In the genomic region with DNA sequence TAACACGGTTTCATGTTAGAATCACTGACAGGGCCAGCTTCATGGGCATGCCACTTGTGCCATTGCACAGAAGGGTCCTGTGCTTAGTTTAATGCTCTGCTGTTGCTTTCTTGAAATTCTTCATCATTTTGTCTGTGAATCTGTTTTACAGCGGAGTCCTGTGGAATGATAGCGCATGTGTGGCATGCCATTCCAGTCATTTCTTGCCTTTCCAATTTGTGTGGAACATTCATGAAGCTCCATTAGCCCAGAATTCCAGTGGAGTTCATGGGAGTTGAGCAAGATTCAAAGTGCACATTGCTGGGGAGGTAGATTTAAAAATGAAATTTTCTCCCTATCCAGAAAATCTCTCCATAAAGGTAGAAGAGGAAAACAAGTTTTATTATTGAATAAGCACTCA, we compare ENCODE assay signal across 31 cellular contexts.
"Had no signal": no experiment of that assay in that cellular context is flagged by ENCODE, and none has a peak within 500 bp of the region (broad histone marks: within the 10 kb centered on the region; RNA-seq: fewer than 3 reads in every experiment).

No MANE protein-coding gene starts in this region.

- H3K4me3 Mint-ChIP-seq: naive thymus-derived CD4-positive, alpha-beta T cell; natural killer cell; nephron; neural progenitor cell; stimulated activated memory B cell treated with anti-CD40 and anti-IgM and Interleukin-4, amounts not matched to agents 10 μg/mL and 1 μg/mL and 100 μg/mL, for 72 hours; stimulated activated naive CD8-positive, alpha-beta T cell treated with anti-CD3 and anti-CD28 coated beads, Interleukin-15, amount 100 ng/mL, for 72 hours; type B pancreatic cell had no signal

- ATAC-seq: naive thymus-derived CD4-positive, alpha-beta T cell; natural killer cell; psoas muscle; right cardiac atrium; right lobe of liver; stimulated activated memory B cell treated with anti-CD40 and anti-IgM and Interleukin-4, amounts not matched to agents 10 μg/mL and 1 μg/mL and 100 μg/mL, for 72 hours; stimulated activated naive CD8-positive, alpha-beta T cell treated with anti-CD3 and anti-CD28 coated beads, Interleukin-15, amount 100 ng/mL, for 72 hours; stimulated activated naive CD8-positive, alpha-beta T cell treated with anti-CD3 and anti-CD28 coated beads, Interleukin-15, Interleukin-2, amounts not matched to agents 100 U/mL and 50 U/mL, for 24 hours; upper lobe of right lung had no signal

- H3K4me1 ChIP-seq: neural progenitor cell, parathyroid adenoma, psoas muscle, right lobe of liver, sigmoid colon, spleen, suprapubic skin, testis, tibial nerve, upper lobe of right lung, uterus had no signal

- H3K27me3 Mint-ChIP-seq: progenitor cell of endocrine pancreas; stimulated activated memory B cell treated with anti-CD40 and anti-IgM and Interleukin-4, amounts not matched to agents 10 μg/mL and 1 μg/mL and 100 μg/mL, for 72 hours; stimulated activated naive CD8-positive, alpha-beta T cell treated with anti-CD3 and anti-CD28 coated beads, Interleukin-15, amount 100 ng/mL, for 72 hours; type B pancreatic cell had no signal

- H2AFZ ChIP-seq: neural progenitor cell, parathyroid adenoma had no signal

- H3K79me2 ChIP-seq: parathyroid adenoma had no signal

- H3K9me3 Mint-ChIP-seq: natural killer cell; stimulated activated naive CD8-positive, alpha-beta T cell treated with anti-CD3 and anti-CD28 coated beads, Interleukin-15, amount 100 ng/mL, for 72 hours; type B pancreatic cell had no signal

- H3K9me3 ChIP-seq: ovary, psoas muscle, right lobe of liver, sigmoid colon, suprapubic skin, testis, tibial nerve, upper lobe of right lung, uterus had no signal

- H3K36me3 Mint-ChIP-seq: naive thymus-derived CD4-positive, alpha-beta T cell; natural killer cell; neural progenitor cell; stimulated activated memory B cell treated with anti-CD40 and anti-IgM and Interleukin-4, amounts not matched to agents 10 μg/mL and 1 μg/mL and 100 μg/mL, for 72 hours; type B pancreatic cell had no signal

- H3K27ac ChIP-seq: neural progenitor cell, ovary, parathyroid adenoma, psoas muscle, right lobe of liver, sigmoid colon, skin epidermis, spleen, suprapubic skin, testis, tibial nerve, upper lobe of right lung, uterus had no signal

- H3K9ac ChIP-seq: neural progenitor cell, parathyroid adenoma had no signal

- H3K4me1 Mint-ChIP-seq: natural killer cell; nephron; neural progenitor cell; stimulated activated memory B cell treated with anti-CD40 and anti-IgM and Interleukin-4, amounts not matched to agents 10 μg/mL and 1 μg/mL and 100 μg/mL, for 72 hours; stimulated activated naive CD8-positive, alpha-beta T cell treated with anti-CD3 and anti-CD28 coated beads, Interleukin-15, amount 100 ng/mL, for 72 hours had no signal

- H3K4me3 ChIP-seq: neural progenitor cell, ovary, psoas muscle, right lobe of liver, sigmoid colon, skin epidermis, smooth muscle cell, spleen, suprapubic skin, testis, tibial nerve, upper lobe of right lung, uterus had no signal

- H3K36me3 ChIP-seq: neural progenitor cell, ovary, right lobe of liver, sigmoid colon, spleen, suprapubic skin, tibial nerve, upper lobe of right lung, uterus had no signal

- H3K27ac Mint-ChIP-seq: naive thymus-derived CD4-positive, alpha-beta T cell; natural killer cell; neural progenitor cell; progenitor cell of endocrine pancreas; stimulated activated memory B cell treated with anti-CD40 and anti-IgM and Interleukin-4, amounts not matched to agents 10 μg/mL and 1 μg/mL and 100 μg/mL, for 72 hours; stimulated activated naive CD8-positive, alpha-beta T cell treated with anti-CD3 and anti-CD28 coated beads, Interleukin-15, amount 100 ng/mL, for 72 hours; type B pancreatic cell had no signal

- H3K27me3 ChIP-seq: neural progenitor cell, ovary, right lobe of liver, sigmoid colon, spleen, suprapubic skin, testis, tibial nerve, upper lobe of right lung, uterus had no signal

- H3K4me2 ChIP-seq: neural progenitor cell, smooth muscle cell had no signal

- DNase-seq: naive thymus-derived CD4-positive, alpha-beta T cell; natural killer cell; occipital lobe; ovary; psoas muscle; right cardiac atrium; right lobe of liver; sigmoid colon; spleen; stimulated activated CD4-positive, alpha-beta T cell treated with anti-CD3 and anti-CD28 coated beads, Interleukin-15, amount 100 ng/mL, for 24 hours; stimulated activated CD4-positive, alpha-beta T cell treated with anti-CD3 and anti-CD28 coated beads, Interleukin-2, amount 100 ng/mL, for 24 hours; stimulated activated CD4-positive, alpha-beta T cell treated with anti-CD3 and anti-CD28 coated beads, Interleukin-4, amount 100 ng/mL, for 1 hour; stimulated activated CD4-positive, alpha-beta T cell treated with anti-CD3 and anti-CD28 coated beads, Interleukin-4, amount 100 ng/mL, for 4 hours; stimulated activated CD8-positive, alpha-beta memory T cell treated with anti-CD3 and anti-CD28 coated beads, Interleukin-4, amount 100 ng/mL, for 48 hours; stimulated activated naive CD4-positive, alpha-beta T cell; stimulated activated naive CD8-positive, alpha-beta T cell treated with anti-CD3 and anti-CD28 coated beads, Interleukin-15, amount 100 ng/mL, for 72 hours; stimulated activated naive CD8-positive, alpha-beta T cell treated with anti-CD3 and anti-CD28 coated beads, Interleukin-15, Interleukin-2, amounts not matched to agents 100 U/mL and 50 U/mL, for 24 hours; substantia nigra; testis; upper lobe of right lung; uterus had no signal
